Comparison of ENCODE assay signal across 9 cellular contexts in genomic region chr15:69031013-69032001, GRCh38. TPM values are rescaled to one million over a fixed set of nuclear protein-coding genes. Genes with fewer than 3 reads are reported as not detected.
DNase-seq lines count a peak whose midpoint lies in the region; ATAC-seq and TF ChIP-seq lines count a peak whose summit lies in the region.
"Had no signal": no experiment of that assay in that cellular context is flagged by ENCODE, and none has a peak within 500 bp of the region (broad histone marks: within the 10 kb centered on the region; RNA-seq: fewer than 3 reads in every experiment).

No MANE protein-coding gene starts in this region.

- H3K4me3 ChIP-seq in prostate gland = peak overlapping the region in 1 of 2 donors; percentile 17
- H3K4me3 ChIP-seq: SK-N-MC had no signal

- no peak overlapping the region for H3K27ac Mint-ChIP-seq in activated naive CD4-positive, alpha-beta T cell treated with anti-CD3 and anti-CD28 coated beads for 36 hours

- peaks cover 8% of the 10 kb centered on the region for H3K4me1 Mint-ChIP-seq in activated naive CD4-positive, alpha-beta T cell treated with anti-CD3 and anti-CD28 coated beads for 36 hours (ENCODE audit: low read depth)

- ATAC-seq in Right ventricle myocardium superior (ENCODE audit: poor library complexity) (peak; percentile 90), HG03108 (IDR thresholded peaks at IDR 0.05; ENCODE audit: unreplicated experiment) (no peak), HG03139 (IDR thresholded peaks at IDR 0.05; ENCODE audit: unreplicated experiment) (no peak)

- DNase-seq in NCI-H460 (ENCODE audit: extremely low read depth, low read depth) = peak; percentile 63
- DNase-seq in activated naive CD4-positive, alpha-beta T cell treated with anti-CD3 and anti-CD28 coated beads for 36 hours = peak; percentile 58
- DNase-seq in Right ventricle myocardium superior = peak; percentile 68
- peak; percentile 30 for DNase-seq in prostate gland (ENCODE audit: low spot score)
- DNase-seq in SW 1271 (lab: John Stamatoyannopoulos, UW) = no peak

- CTCF ChIA-PET in activated naive CD4-positive, alpha-beta T cell treated with anti-CD3 and anti-CD28 coated beads for 36 hours (lab: Charles Lee) = interaction anchor here (0.7 to 2.0 kb wide), 9 partner anchors 9 to 350 kb away, joined by 3 to 10 read pairs (median 4); no protein-coding TSS in a partner anchor

- no peaks in the 10 kb centered on the region for H3K36me3 Mint-ChIP-seq in activated naive CD4-positive, alpha-beta T cell treated with anti-CD3 and anti-CD28 coated beads for 36 hours (ENCODE audit: low read depth)

- peak overlapping the region; percentile 45; the same call in 1 of the 2 replicates for H3K9ac ChIP-seq in ES-I3 (ENCODE audit: low read depth, low read length)

- no peak overlapping the region for H3K27ac ChIP-seq in prostate gland
- H3K27ac ChIP-seq: SK-N-MC had no signal

- no peaks in the 10 kb centered on the region for H3K27me3 ChIP-seq in prostate gland (replicated peaks; ENCODE audit: insufficient read depth)

- intact Hi-C loops in activated naive CD4-positive, alpha-beta T cell treated with anti-CD3 and anti-CD28 coated beads for 36 hours (cut with micrococcal nuclease) = no loop called here
- intact Hi-C loops in Right ventricle myocardium superior (cut with DNase I) = no loop called here
- intact Hi-C loops in prostate gland (cut with DNase I) = no loop called here

- 17% methylated on average over 36 of the region's 42 CpGs for WGBS in prostate gland

- H3K9me3 ChIP-seq in ES-I3 (ENCODE audit: control insufficient read depth, insufficient read depth, low read length) (no peaks in the 10 kb centered on the region), prostate gland (no peaks in the 10 kb centered on the region)

- H3K9me3 Mint-ChIP-seq in activated naive CD4-positive, alpha-beta T cell treated with anti-CD3 and anti-CD28 coated beads for 36 hours = no peaks in the 10 kb centered on the region

- TF ChIP-seq POLR2A in prostate gland (IDR thresholded peaks at IDR 0.05) = no peak

- TF ChIP-seq CTCF in prostate gland (IDR thresholded peaks at IDR 0.05) = peak in 3 of 4 experiments; percentile 27 to 58 (median 39)

- peaks cover 31% of the 10 kb centered on the region for H3K27me3 Mint-ChIP-seq in activated naive CD4-positive, alpha-beta T cell treated with anti-CD3 and anti-CD28 coated beads for 36 hours (ENCODE audit: low read depth)

- peak overlapping the region; percentile 24 for H3K4me3 Mint-ChIP-seq in activated naive CD4-positive, alpha-beta T cell treated with anti-CD3 and anti-CD28 coated beads for 36 hours

- H3K36me3 ChIP-seq in ES-I3 (ENCODE audit: insufficient read depth, low read length) (no peaks in the 10 kb centered on the region), prostate gland (no peaks in the 10 kb centered on the region)

- H3K4me1 ChIP-seq in ES-I3 (ENCODE audit: insufficient read depth, low read length) = peaks cover 8% of the 10 kb centered on the region
- H3K4me1 ChIP-seq in prostate gland (replicated peaks) = no peaks in the 10 kb centered on the region

RNA-seq across cellular contexts. Expression of gene NOX5, which starts 16.8 kb away (rescaled TPM):
- 0.23 and 0.64 TPM in 2 replicates for total RNA-seq in NCI-H460 (2014; rRNA removed; shearing (Covaris generic))
- 1.3 and 1.8 TPM in 2 replicates for polyA plus RNA-seq in NCI-H460 (2014; cell fraction: nucleus; rRNA removed)
- total RNA-seq in activated naive CD4-positive, alpha-beta T cell treated with anti-CD3 and anti-CD28 coated beads for 36 hours = not detected
- total RNA-seq in Right ventricle myocardium superior (not detected), prostate gland (1 to 10 TPM in 1 of 2 donors, under 1 TPM in 1; 0.05 to 5.8 TPM)

Comparison
In these comparisons a context has a peak if more than half of its experiments do, and no peak if none do; other contexts are left out.
1. DNase-seq: peak in NCI-H460 (single experiment), activated naive CD4-positive, alpha-beta T cell treated with anti-CD3 and anti-CD28 coated beads for 36 hours (single experiment), Right ventricle myocardium superior (single experiment) and prostate gland (single experiment); none in SW 1271 (0 of 2).